Comparison of ENCODE assay signal across 9 cellular contexts in genomic region chrX:143486105-143486504, GRCh38. TPM values are rescaled to one million over a fixed set of nuclear protein-coding genes. Genes with fewer than 3 reads are reported as not detected.
"Had no signal": no experiment of that assay in that cellular context is flagged by ENCODE, and none has a peak within 500 bp of the region (broad histone marks: within the 10 kb centered on the region; RNA-seq: fewer than 3 reads in every experiment).

No MANE protein-coding gene starts in this region.

- DNase-seq: IMR-90, KBM-7, KG1 had no signal

- H3K4me1 Mint-ChIP-seq: IgD-negative memory B cell had no signal

- ATAC-seq: HepG2, K562 had no signal

- H3K4me3 ChIP-seq: K562 had no signal

- FAIRE-seq: HepG2, HTR-8/SVneo, K562 had no signal

- H3K36me3 Mint-ChIP-seq: IgD-negative memory B cell had no signal

- H3K27ac ChIP-seq: HL-60 had no signal

- H3K27ac Mint-ChIP-seq: IgD-negative memory B cell had no signal

- H3K27me3 Mint-ChIP-seq: IgD-negative memory B cell had no signal

- H3K4me3 Mint-ChIP-seq: IgD-negative memory B cell had no signal

RNA-seq across cellular contexts. Expression of gene SPANXN3, which starts 31.2 kb away (rescaled TPM):
- total RNA-seq: HepG2, HT-29, IMR-90, K562 had no signal
- polyA plus RNA-seq: HepG2, IgD-negative memory B cell, IMR-90, K562 had no signal
